8 cellular contexts compared by ENCODE assay signal in the genomic region with DNA sequence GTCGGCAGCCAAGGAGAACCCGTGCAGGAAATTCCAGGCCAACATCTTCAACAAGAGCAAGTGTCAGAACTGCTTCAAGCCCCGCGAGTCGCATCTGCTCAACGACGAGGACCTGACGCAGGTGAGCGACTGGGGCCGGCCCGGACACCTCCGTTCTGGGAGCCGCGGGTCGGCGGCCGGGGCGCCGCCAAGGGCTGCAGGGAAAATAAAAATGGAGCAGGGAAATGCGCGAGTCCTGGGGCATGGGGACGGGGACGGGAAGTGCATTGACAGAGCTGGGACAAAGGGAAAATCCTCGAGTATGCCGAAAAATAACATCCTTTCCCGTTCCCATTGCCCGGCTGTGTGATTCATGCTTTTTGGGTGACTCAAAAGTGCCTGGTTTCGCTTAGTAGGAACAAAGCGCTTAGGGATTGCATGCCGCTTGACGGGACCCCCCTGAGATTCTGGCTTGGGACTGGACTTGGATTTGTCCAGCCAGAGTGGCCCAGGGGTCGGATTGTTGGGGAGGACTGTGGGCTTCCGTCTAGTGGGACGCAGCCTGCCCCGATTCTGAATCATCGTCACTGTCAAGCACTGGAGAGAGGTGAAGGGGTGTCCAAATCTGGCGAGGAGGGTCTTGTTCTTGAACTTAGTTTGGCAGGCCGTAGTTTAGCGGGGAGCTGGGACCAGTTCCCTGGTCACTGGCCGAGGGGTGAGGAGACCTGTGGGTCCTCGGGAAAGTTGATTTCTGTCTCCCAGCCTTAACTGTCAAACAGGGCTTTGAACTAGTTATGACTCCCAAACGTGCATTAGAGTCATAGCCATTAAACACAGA. TPM values are rescaled to one million over a fixed set of nuclear protein-coding genes. Genes with fewer than 3 reads are reported as not detected.
DNase-seq lines count a peak whose midpoint lies in the region; ATAC-seq and TF ChIP-seq lines count a peak whose summit lies in the region.

No MANE protein-coding gene starts in this region.

- H3K27ac Mint-ChIP-seq in activated naive CD8-positive, alpha-beta T cell treated with anti-CD3 and anti-CD28 coated beads, Interleukin-2, amount 50 U/mL, for 24 hours: peak overlapping the region; percentile 55

- peaks cover 5% of the 10 kb centered on the region for H3K36me3 Mint-ChIP-seq in activated naive CD8-positive, alpha-beta T cell treated with anti-CD3 and anti-CD28 coated beads, Interleukin-2, amount 50 U/mL, for 24 hours (ENCODE audit: low read depth)

- H3K9me3 ChIP-seq in MG63 (no peaks in the 10 kb centered on the region), iPS-18c (ENCODE audit: control insufficient read depth, insufficient read depth, low read length) (no peaks in the 10 kb centered on the region)

- H3K27me3 ChIP-seq in MG63: no peaks in the 10 kb centered on the region

- H3K4me3 ChIP-seq in GM12864 (ENCODE audit: low read depth, low read length) (peak overlapping the region; percentile 85), MG63 (peak overlapping the region; percentile 72), iPS-18c (ENCODE audit: insufficient read depth, low read depth, low read length) (peak overlapping the region; percentile 80), skin epidermis (peak overlapping the region; percentile 50 to 73 (median 66))

- ATAC-seq in activated naive CD8-positive, alpha-beta T cell treated with anti-CD3 and anti-CD28 coated beads, Interleukin-2, amount 50 U/mL, for 24 hours: no peak
- ATAC-seq in HG02759 (IDR thresholded peaks at IDR 0.05; ENCODE audit: unreplicated experiment): no peak

- H3K4me1 Mint-ChIP-seq in activated naive CD8-positive, alpha-beta T cell treated with anti-CD3 and anti-CD28 coated beads, Interleukin-2, amount 50 U/mL, for 24 hours: peaks cover 59% of the 10 kb centered on the region

- H3K9me3 Mint-ChIP-seq in activated naive CD8-positive, alpha-beta T cell treated with anti-CD3 and anti-CD28 coated beads, Interleukin-2, amount 50 U/mL, for 24 hours: no peaks in the 10 kb centered on the region

- peak overlapping the region; percentile 90 for H3K4me3 Mint-ChIP-seq in activated naive CD8-positive, alpha-beta T cell treated with anti-CD3 and anti-CD28 coated beads, Interleukin-2, amount 50 U/mL, for 24 hours

- H3K27ac ChIP-seq in skin epidermis: peak overlapping the region; percentile 55 to 90 (median 84)

- no peak for DNase-seq in GM12864 (ENCODE audit: low read depth)
- no peak for DNase-seq in MG63
- DNase-seq in activated naive CD8-positive, alpha-beta T cell treated with anti-CD3 and anti-CD28 coated beads, Interleukin-2, amount 50 U/mL, for 24 hours: peak; percentile 29
- DNase-seq in NOMO-1 treated with dmso at 0.1 percent for 144 hours (lab: John Stamatoyannopoulos, UW; ENCODE audit: unreplicated experiment): no peak
- no peak for DNase-seq in 8988T

- no peaks in the 10 kb centered on the region for H3K27me3 Mint-ChIP-seq in activated naive CD8-positive, alpha-beta T cell treated with anti-CD3 and anti-CD28 coated beads, Interleukin-2, amount 50 U/mL, for 24 hours

- no peak for TF ChIP-seq CTCF in GM12864 (IDR thresholded peaks at IDR 0.05; ENCODE audit: low read depth, low read length, missing control alignments)

- peaks cover 8% of the 10 kb centered on the region for H3K36me3 ChIP-seq in MG63

RNA-seq across cellular contexts. Expression of a gene that starts 0.8 kb away (rescaled TPM):
- 139 and 143 TPM in 2 replicates for total RNA-seq in MG63 (2014; rRNA removed; shearing (Covaris generic); ENCODE audit: low replicate concordance)
